Comparison of ENCODE assay signal across 8 cellular contexts in the genomic region with DNA sequence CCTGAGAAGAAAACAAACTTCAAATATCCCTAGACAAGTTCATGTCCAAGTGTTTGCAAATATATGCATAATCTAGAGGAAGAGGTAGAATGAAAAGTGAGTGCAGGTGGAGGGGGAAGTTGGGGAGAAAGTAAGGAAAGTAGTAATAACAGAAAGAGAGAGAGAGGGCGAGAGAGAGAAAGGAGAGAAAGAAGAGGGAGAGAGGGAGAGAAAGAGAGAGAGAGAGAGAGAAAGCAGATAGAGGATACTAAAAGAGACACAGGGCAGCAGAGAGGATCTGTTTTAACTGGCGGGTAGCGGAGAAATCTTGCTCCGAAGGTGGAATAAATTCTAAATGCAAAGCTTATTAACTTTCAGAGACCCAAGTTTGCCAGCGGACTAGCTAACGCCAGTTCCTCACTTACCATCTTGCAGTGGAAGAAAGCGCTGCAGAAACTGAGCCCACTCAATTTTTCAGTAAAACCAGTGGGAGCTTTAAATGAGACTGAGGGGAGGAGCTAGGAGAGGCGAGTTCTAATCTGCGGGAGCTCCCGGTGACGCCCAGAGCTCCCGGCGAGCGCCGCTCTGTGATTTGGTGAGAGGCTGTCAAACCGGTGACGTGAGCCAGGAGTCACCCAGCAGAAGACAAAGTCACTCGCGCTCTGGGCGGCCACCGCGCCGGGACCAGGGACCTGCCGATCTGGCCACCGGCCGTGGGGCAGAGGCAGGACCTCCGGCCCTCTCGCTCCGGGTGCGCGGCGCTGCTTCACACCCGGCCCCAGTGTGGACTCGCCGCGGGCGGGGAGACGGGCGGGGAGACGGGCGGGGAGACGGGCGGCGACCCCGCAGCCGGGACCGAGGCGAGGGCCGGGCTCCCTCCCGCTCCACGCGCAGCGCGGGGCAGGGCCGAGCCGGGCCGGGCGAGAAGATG. TPM values are rescaled to one million over a fixed set of nuclear protein-coding genes. Genes with fewer than 3 reads are reported as not detected.
DNase-seq lines count a peak whose midpoint lies in the region; ATAC-seq, FAIRE-seq and TF ChIP-seq lines count a peak whose summit lies in the region.

GMNC (minus strand) TSS at position 486 of the 910 bp plus-strand sequence; CDS start at position 407, 79 bp downstream.

- H3K27me3 ChIP-seq in H1 (replicated peaks in 1 of 4; ENCODE audit: control insufficient read depth in 3 of 4, extremely low read depth in 1 of 4, insufficient read depth in 3 of 4, low read length in 3 of 4), result peaks cover 4 to 39% (median 13%) of the 10 kb centered on the region in 4 experiments; a peak in 6 of 7 replicates
- peaks cover 12% of the 10 kb centered on the region for H3K27me3 ChIP-seq in lower lobe of right lung (ENCODE audit: low read depth)

- H3K14ac ChIP-seq in H1 (ENCODE audit: insufficient read length), result no peak within 1 kb of the TSS

- no peak within 1 kb of the TSS for H2BK120ac ChIP-seq in H1 (replicated peaks; ENCODE audit: low read depth, low read length)

- no peak within 1 kb of the TSS for H2BK20ac ChIP-seq in H1 (ENCODE audit: low read length)

- peak within 1 kb of the TSS in 2 of 4 experiments; percentile 22 to 53; a peak in 3 of 7 replicates for H3K9ac ChIP-seq in H1 (replicated peaks in 1 of 4; ENCODE audit: extremely low read depth in 1 of 4, low read depth in 3 of 4, low read length in 3 of 4)

- H2BK5ac ChIP-seq in H1 (ENCODE audit: low read depth, low read length), result no peak within 1 kb of the TSS

- H2BK15ac ChIP-seq in H1 (ENCODE audit: low read length), result no peak within 1 kb of the TSS

- peak within 1 kb of the TSS; percentile 80 for H3K56ac ChIP-seq in H1 (replicated peaks; ENCODE audit: insufficient read length, low read depth, low read length)

- H3K4ac ChIP-seq in H1 (replicated peaks; ENCODE audit: insufficient read length, low read depth, low read length), result peak within 1 kb of the TSS; percentile 14

- no peak within 1 kb of the TSS for H3K27ac ChIP-seq in H1 (ENCODE audit: low read depth, low read length)
- peak within 1 kb of the TSS; percentile 53 for H3K27ac ChIP-seq in lower lobe of right lung

- H3K23ac ChIP-seq in H1 (ENCODE audit: insufficient read length), result no peak within 1 kb of the TSS

- no peak within 1 kb of the TSS for H4K91ac ChIP-seq in H1 (replicated peaks; ENCODE audit: insufficient read length, low read length)

- H2AK5ac ChIP-seq in H1 (ENCODE audit: low read depth, low read length), result no peak within 1 kb of the TSS

- H2BK12ac ChIP-seq in H1 (ENCODE audit: low read depth, low read length), result no peak within 1 kb of the TSS

- H2AFZ ChIP-seq in H1 (ENCODE audit: low read length), result no peak within 1 kb of the TSS

- peaks cover 4% of the 10 kb centered on the region; the same call in 1 of the 2 replicates for H3K23me2 ChIP-seq in H1 (ENCODE audit: low read depth, low read length)

- TF ChIP-seq POLR2A in H1 (IDR thresholded peaks at IDR 0.05; ENCODE audit: control extremely low read depth in 1 of 2, low read depth in 2 of 2, low read length in 2 of 2), result no peak

- H3K4me3 ChIP-seq in WI38 (ENCODE audit: low read depth, low read length), result peak within 1 kb of the TSS; percentile 73
- H3K4me3 ChIP-seq in H1 (ENCODE audit: extremely low read depth in 1 of 4, insufficient read depth in 2 of 4, low read depth in 3 of 4, low read length in 4 of 4), result peak within 1 kb of the TSS; percentile 61 to 93 (median 72)
- H3K4me3 ChIP-seq in lower lobe of right lung, result peak within 1 kb of the TSS; percentile 61

- no peak for TF ChIP-seq RAD21 in H1 (IDR thresholded peaks at IDR 0.05 in 1 of 2, conservative IDR thresholded peaks at IDR 0.05 in 1 of 2; ENCODE audit: low read depth in 2 of 2, low read length in 2 of 2)

- FAIRE-seq in H1 (lab: Jason Lieb, UNC), result no peak

- H3K36me3 ChIP-seq in H1 (ENCODE audit: control insufficient read depth in 2 of 4, insufficient read depth in 4 of 4, low read length in 3 of 4), result no peaks in the 10 kb centered on the region
- no peaks in the 10 kb centered on the region for H3K36me3 ChIP-seq in lower lobe of right lung

- WGBS in H1 (ENCODE audit: extremely low coverage in 1 of 2, insufficient coverage in 1 of 2, insufficient read length in 1 of 2, insufficient replicate concordance in 2 of 2, low coverage in 1 of 2, low lambda C conversion rate in 2 of 2, missing lambda C conversion rate in 1 of 2), 2 experiments, result 1% methylated on average over 38 of the region's 58 CpGs; no CpG with 5 or more reads in 1 of the 2 experiments

- POLR2A ChIA-PET in H1 (lab: Charles Lee; ENCODE audit: partially characterized antibody), result no interaction called here

- DNase-seq in ELF-1 (ENCODE audit: low read depth, low spot score) (peak; percentile 83), HT1080 (ENCODE audit: low read depth) (peak; percentile 56), H1 (ENCODE audit: low read depth in 1 of 2, low spot score in 2 of 2) (peak in 1 of 2 experiments; percentile 71), lower lobe of right lung (peak; percentile 88), NCI-H2227 treated with DMSO at 0.1 percent for 48 hours (lab: John Stamatoyannopoulos, UW) (no peak)
- DNase-seq in stimulated activated CD4-positive, alpha-beta T cell treated with anti-CD3 and anti-CD28 coated beads, Interleukin-4, amount 100 ng/mL, for 24 hours, result peak; percentile 15

- no peak within 1 kb of the TSS for H4K8ac ChIP-seq in H1 (ENCODE audit: extremely low read depth, insufficient read depth, low read length)

- no peak within 1 kb of the TSS for H3K18ac ChIP-seq in H1 (ENCODE audit: extremely low read depth, low read length)

- TF ChIP-seq CTCF in WI38 (IDR thresholded peaks at IDR 0.05; ENCODE audit: low read depth, low read length) (no peak), H1 (IDR thresholded peaks at IDR 0.05; ENCODE audit: control extremely low read depth in 1 of 3, insufficient read depth in 1 of 3, low read depth in 1 of 3, low read length in 3 of 3) (no peak), lower lobe of right lung (IDR thresholded peaks at IDR 0.05) (no peak)

- CTCF ChIA-PET in H1 (lab: Charles Lee; ENCODE audit: partially characterized antibody), result interaction anchor here (0.6 to 1.7 kb wide), 6 partner anchors 9 to 1037 kb away, joined by 3 to 5 read pairs (median 4); no protein-coding TSS in a partner anchor

- peak; percentile 97 for ATAC-seq in GM21526 (IDR thresholded peaks at IDR 0.05; ENCODE audit: low FRiP score, unreplicated experiment)
- ATAC-seq in lower lobe of right lung, result peak; percentile 96 to 98

- no peaks in the 10 kb centered on the region for H3K4me1 ChIP-seq in H1 (replicated peaks in 1 of 4; ENCODE audit: control insufficient read depth in 3 of 4, insufficient read depth in 4 of 4, low read length in 3 of 4)
- H3K4me1 ChIP-seq in lower lobe of right lung, result no peaks in the 10 kb centered on the region

- H3K4me2 ChIP-seq in H1 (ENCODE audit: insufficient read depth in 1 of 2, low read depth in 2 of 2, low read length in 2 of 2), result peak within 1 kb of the TSS; percentile 76 to 81

- H4K20me1 ChIP-seq in H1 (replicated peaks in 1 of 2; ENCODE audit: control insufficient read depth in 1 of 2, insufficient read depth in 2 of 2, low read length in 2 of 2), result peaks cover 1 to 2% of the 10 kb centered on the region in 2 experiments

- intact Hi-C loops in lower lobe of right lung (cut with DNase I), result no loop called here

- H3K79me1 ChIP-seq in H1 (ENCODE audit: low read depth, low read length), result no peaks in the 10 kb centered on the region

- H3K9me3 ChIP-seq in H1 (ENCODE audit: insufficient read depth in 2 of 2, low read depth in 1 of 2, low read length in 1 of 2), result no peaks in the 10 kb centered on the region
- H3K9me3 ChIP-seq in lower lobe of right lung, result no peaks in the 10 kb centered on the region

- H3K79me2 ChIP-seq in H1 (ENCODE audit: control insufficient read depth in 1 of 2, insufficient read depth in 2 of 2, low read length in 2 of 2), result no peaks in the 10 kb centered on the region

- no peak within 1 kb of the TSS for H4K5ac ChIP-seq in H1 (ENCODE audit: insufficient read length, low read depth, low read length)

- TF ChIP-seq EP300 in H1 (IDR thresholded peaks at IDR 0.05; ENCODE audit: borderline replicate concordance in 1 of 2, low read depth in 2 of 2, low read length in 2 of 2), result no peak

TF ChIP-seq in H1, 55 proteins besides CTCF, POLR2A, EP300 and RAD21 (continues in another document):
- no peak for TF ChIP-seq MAFK (IDR thresholded peaks at IDR 0.05; ENCODE audit: low read depth, low read length)
- no peak for TF ChIP-seq NRF1 (IDR thresholded peaks at IDR 0.05; ENCODE audit: low read depth, low read length)
- no peak for TF ChIP-seq SRF (IDR thresholded peaks at IDR 0.05; ENCODE audit: low read depth, low read length)
- no peak for TF ChIP-seq CBX8 (IDR thresholded peaks at IDR 0.05; ENCODE audit: borderline replicate concordance, low read depth, low read length)
- TF ChIP-seq CEBPB (IDR thresholded peaks at IDR 0.05; ENCODE audit: low read depth, low read length), result no peak
- no peak for TF ChIP-seq EGR1 (IDR thresholded peaks at IDR 0.05; ENCODE audit: borderline replicate concordance, low read depth, low read length)
- no peak for TF ChIP-seq TEAD4 (IDR thresholded peaks at IDR 0.05; ENCODE audit: low read depth, low read length)
- no peak for TF ChIP-seq TCF12 (IDR thresholded peaks at IDR 0.05; ENCODE audit: low read depth, low read length)
- no peak for TF ChIP-seq EZH2 (IDR thresholded peaks at IDR 0.05; ENCODE audit: low read depth, low read length, severe bottlenecking)
- TF ChIP-seq RFX5 (IDR thresholded peaks at IDR 0.05; ENCODE audit: borderline replicate concordance, low read depth, low read length), result 0 out of 2 replicates have a peak, but pooled peaks have one; percentile 46
- peak; percentile 60 for TF ChIP-seq CREB1 (IDR thresholded peaks at IDR 0.05)
- TF ChIP-seq FOSL1 (IDR thresholded peaks at IDR 0.05; ENCODE audit: insufficient read depth, low read depth, low read length), result no peak
- TF ChIP-seq GTF2F1 (IDR thresholded peaks at IDR 0.05; ENCODE audit: borderline replicate concordance, low read depth, low read length), result no peak
- TF ChIP-seq CTBP2 (IDR thresholded peaks at IDR 0.05; ENCODE audit: borderline replicate concordance, insufficient read depth, insufficient read length, low read length), result no peak

RNA-seq across cellular contexts. Expression of gene GMNC, which starts in this region (rescaled TPM):
- total RNA-seq in HT1080 (2014; rRNA removed; shearing (Covaris generic)), result not detected in 2 replicates
- not detected in 2 replicates for polyA plus RNA-seq in HT1080 (2015; cell fraction: cytosol; rRNA removed)
- polyA plus RNA-seq in HT1080 (2015; cell fraction: nucleus; rRNA removed), result not detected in 2 replicates
- total RNA-seq in H1 (2021; fragmentation: NEBNext Ultra II Directional; extraction: Animal tissue kit (Norgen Biotek cat#: 25700)), result 0.24 and 0.50 TPM in 2 replicates
- 0.03 and 0.05 TPM in 2 replicates for polyA plus RNA-seq in H1 (2011; rRNA removed)
- polyA plus RNA-seq in H1 (2011; cell fraction: cytosol; rRNA removed), result not detected
- not detected for polyA plus RNA-seq in H1 (2011; cell fraction: nucleus; rRNA removed)
- polyA plus RNA-seq in H1 (2012, experiment 1 of 2), result 0.17 to 0.27 TPM in 2 of 4 replicates, not detected in the others
- not detected for polyA plus RNA-seq in H1 (2012, experiment 2 of 2)
- 0.06 TPM for polyA plus RNA-seq in H1 (2013, experiment 1 of 2)
- polyA plus RNA-seq in H1 (2013, experiment 2 of 2), result 0.09 TPM
- 0.22 and 0.27 TPM in 2 replicates for polyA minus RNA-seq in H1 (2011; rRNA and poly(A)+ RNA removed)
- polyA minus RNA-seq in H1 (2011; cell fraction: cytosol; rRNA and poly(A)+ RNA removed), result not detected
- polyA minus RNA-seq in H1 (2011; cell fraction: nucleus; rRNA and poly(A)+ RNA removed), result not detected
- total RNA-seq in lower lobe of right lung, result not detected

Comparison
In these comparisons a context has a peak if more than half of its experiments do, and no peak if none do; other contexts are left out.
1. Peak in DNase-seq in HT1080; RNA of the gene not detected or under 1 TPM.
2. Peak in DNase-seq, ATAC-seq, H3K4me3 ChIP-seq and H3K27ac ChIP-seq in lower lobe of right lung; RNA of the gene not detected or under 1 TPM.